Comparison of ENCODE assay signal across 9 cellular contexts in the genomic region with DNA sequence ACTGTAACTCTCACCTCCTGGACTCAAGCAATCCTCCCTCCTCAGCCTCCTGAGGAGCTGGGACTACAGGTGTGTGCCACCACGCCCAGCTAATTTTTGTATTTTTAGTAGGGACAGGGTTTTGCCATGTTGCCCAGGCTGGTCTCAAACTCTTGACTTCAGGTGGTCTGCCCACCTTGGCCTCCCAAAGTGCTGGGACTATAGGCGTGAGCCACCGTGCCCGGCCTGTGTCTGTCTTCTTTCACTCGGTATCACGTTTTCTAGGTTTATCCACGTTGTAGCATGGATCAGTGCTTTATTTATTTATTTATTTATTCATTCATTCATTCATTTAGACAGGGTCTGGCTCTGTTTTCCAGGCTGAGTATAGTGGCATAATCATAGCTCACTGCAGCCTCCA. TPM values are rescaled to one million over a fixed set of nuclear protein-coding genes. Genes with fewer than 3 reads are reported as not detected.
DNase-seq lines count a peak whose midpoint lies in the region; ATAC-seq and TF ChIP-seq lines count a peak whose summit lies in the region.
"Not testable (repeated sequence)": the region's sequence is repeated elsewhere in the genome, so short reads cannot be mapped to it uniquely, and the experiment has no call there.
"Had no signal": no experiment of that assay in that cellular context is flagged by ENCODE, and none has a peak within 500 bp of the region (broad histone marks: within the 10 kb centered on the region; RNA-seq: fewer than 3 reads in every experiment).

No MANE protein-coding gene starts in this region.

- DNase-seq in right atrium auricular region (ENCODE audit: low spot score), result peak; percentile 46
- peak; percentile 14 for DNase-seq in left lobe of liver (ENCODE audit: low spot score)
- DNase-seq in osteocyte (ENCODE audit: extremely low spot score, unreplicated experiment), result peak; percentile 34
- DNase-seq in sciatic nerve (ENCODE audit: low spot score), result peak; percentile 21
- DNase-seq in type B pancreatic cell (ENCODE audit: extremely low spot score, unreplicated experiment), result peak; percentile 16

- H3K27ac ChIP-seq in right atrium auricular region, result not testable (repeated sequence)

- not testable (repeated sequence) for H3K27me3 Mint-ChIP-seq in osteocyte (ENCODE audit: unreplicated experiment); type B pancreatic cell

- H3K4me1 ChIP-seq in right atrium auricular region, result peaks cover 0 to 14% of the 10 kb centered on the region in 2 donors

- not testable (repeated sequence) for H3K4me3 ChIP-seq in right atrium auricular region

- not testable (repeated sequence) for H3K4me1 Mint-ChIP-seq in osteocyte (ENCODE audit: unreplicated experiment); type B pancreatic cell (ENCODE audit: unreplicated experiment)

- H3K27ac Mint-ChIP-seq in osteocyte (ENCODE audit: unreplicated experiment); type B pancreatic cell: not testable (repeated sequence)

- ATAC-seq in left lobe of liver, sciatic nerve: not testable (repeated sequence)

- H3K9me3 ChIP-seq in right atrium auricular region, result not testable (repeated sequence)

- H3K36me3 Mint-ChIP-seq in osteocyte (ENCODE audit: unreplicated experiment) (peaks cover 26% of the 10 kb centered on the region), type B pancreatic cell (peaks cover 13% of the 10 kb centered on the region)

- TF ChIP-seq CTCF in right atrium auricular region (IDR thresholded peaks at IDR 0.05); osteocyte (IDR thresholded peaks at IDR 0.05); type B pancreatic cell (conservative IDR thresholded peaks at IDR 0.05): not testable (repeated sequence)

- not testable (repeated sequence) for H3K9me3 Mint-ChIP-seq in osteocyte (ENCODE audit: unreplicated experiment); type B pancreatic cell

- intact Hi-C loops in sciatic nerve (cut with DNase I), result not testable (repeated sequence)

- H3K27me3 ChIP-seq in right atrium auricular region, result not testable (repeated sequence)

- not testable (repeated sequence) for H3K4me3 Mint-ChIP-seq in osteocyte (ENCODE audit: unreplicated experiment); type B pancreatic cell

- not testable (repeated sequence) for H3K36me3 ChIP-seq in right atrium auricular region

RNA-seq across cellular contexts. Expression of a gene that starts 54.3 kb away (rescaled TPM):
- total RNA-seq in right atrium auricular region (1 to 10 TPM; 5.9 to 6.4 TPM), left lobe of liver (0.15 TPM), osteocyte (0.08 TPM in 1 of 2 replicates, not detected in the other), sciatic nerve (2.5 TPM), type B pancreatic cell (ENCODE audit: low replicate concordance) (not detected in 2 replicates)
- total RNA-seq: A673; CD4-positive, alpha-beta memory T cell; CD8-positive, alpha-beta memory T cell; G401 had no signal
